In the genomic region with DNA sequence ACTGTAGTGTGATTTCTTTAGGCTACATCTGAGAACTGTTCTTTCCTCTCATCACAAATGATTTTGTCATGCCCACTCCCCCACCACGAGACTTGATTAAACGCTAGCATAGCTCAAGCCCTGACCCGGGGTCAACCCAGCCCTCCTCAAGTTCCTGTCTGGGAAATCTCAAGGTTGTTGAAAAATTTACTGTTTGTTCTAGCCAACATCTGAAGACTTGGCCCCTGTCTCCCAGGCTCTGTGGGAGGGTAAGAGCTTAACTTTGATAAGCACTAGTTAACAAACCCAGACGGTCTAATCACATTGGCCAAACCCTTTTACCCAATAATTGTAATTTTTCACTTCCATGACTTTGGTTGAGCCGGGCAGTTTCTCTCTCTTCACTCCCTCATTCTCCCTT, we compare ENCODE assay signal across 1 cellular context.
TF ChIP-seq lines count a peak whose summit lies in the region.

No MANE protein-coding gene starts in this region.

TF ChIP-seq in WTC11, 78 proteins besides CTCF, POLR2A, EP300 and RAD21 (continued from another document):
- TF ChIP-seq, protein P1, sequence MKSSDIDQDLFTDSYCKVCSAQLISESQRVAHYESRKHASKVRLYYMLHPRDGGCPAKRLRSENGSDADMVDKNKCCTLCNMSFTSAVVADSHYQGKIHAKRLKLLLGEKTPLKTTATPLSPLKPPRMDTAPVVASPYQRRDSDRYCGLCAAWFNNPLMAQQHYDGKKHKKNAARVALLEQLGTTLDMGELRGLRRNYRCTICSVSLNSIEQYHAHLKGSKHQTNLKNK (CRISPR knock-in tag; IDR thresholded peaks at IDR 0.05), result no peak
- TF ChIP-seq, protein P2, sequence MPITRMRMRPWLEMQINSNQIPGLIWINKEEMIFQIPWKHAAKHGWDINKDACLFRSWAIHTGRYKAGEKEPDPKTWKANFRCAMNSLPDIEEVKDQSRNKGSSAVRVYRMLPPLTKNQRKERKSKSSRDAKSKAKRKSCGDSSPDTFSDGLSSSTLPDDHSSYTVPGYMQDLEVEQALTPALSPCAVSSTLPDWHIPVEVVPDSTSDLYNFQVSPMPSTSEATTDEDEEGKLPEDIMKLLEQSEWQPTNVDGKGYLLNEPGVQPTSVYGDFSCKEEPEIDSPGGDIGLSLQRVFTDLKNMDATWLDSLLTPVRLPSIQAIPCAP (CRISPR knock-in tag; IDR thresholded peaks at IDR 0.05), result no peak
- TF ChIP-seq KAT7 (CRISPR knock-in tag; IDR thresholded peaks at IDR 0.05; ENCODE audit: borderline replicate concordance), result no peak
- no peak for TF ChIP-seq MXD4 (CRISPR knock-in tag; IDR thresholded peaks at IDR 0.05; ENCODE audit: borderline replicate concordance)
- no peak for TF ChIP-seq NFE2L1 (CRISPR knock-in tag; IDR thresholded peaks at IDR 0.05)
- no peak for TF ChIP-seq SP1 (CRISPR knock-in tag; conservative IDR thresholded peaks at IDR 0.05)
- no peak for TF ChIP-seq PRRX2 (CRISPR knock-in tag; IDR thresholded peaks at IDR 0.05)
- TF ChIP-seq, protein P3, sequence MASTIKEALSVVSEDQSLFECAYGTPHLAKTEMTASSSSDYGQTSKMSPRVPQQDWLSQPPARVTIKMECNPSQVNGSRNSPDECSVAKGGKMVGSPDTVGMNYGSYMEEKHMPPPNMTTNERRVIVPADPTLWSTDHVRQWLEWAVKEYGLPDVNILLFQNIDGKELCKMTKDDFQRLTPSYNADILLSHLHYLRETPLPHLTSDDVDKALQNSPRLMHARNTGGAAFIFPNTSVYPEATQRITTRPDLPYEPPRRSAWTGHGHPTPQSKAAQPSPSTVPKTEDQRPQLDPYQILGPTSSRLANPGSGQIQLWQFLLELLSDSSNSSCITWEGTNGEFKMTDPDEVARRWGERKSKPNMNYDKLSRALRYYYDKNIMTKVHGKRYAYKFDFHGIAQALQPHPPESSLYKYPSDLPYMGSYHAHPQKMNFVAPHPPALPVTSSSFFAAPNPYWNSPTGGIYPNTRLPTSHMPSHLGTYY (CRISPR knock-in tag; IDR thresholded peaks at IDR 0.05), result no peak
- TF ChIP-seq ZNF671 (CRISPR knock-in tag; IDR thresholded peaks at IDR 0.05), result no peak
- TF ChIP-seq EMX1 (CRISPR knock-in tag; IDR thresholded peaks at IDR 0.05), result no peak
